ENCODE assay signal across 16 cellular contexts in genomic region chr1:56573311-56573710, GRCh38. TPM values are rescaled to one million over a fixed set of nuclear protein-coding genes. Genes with fewer than 3 reads are reported as not detected.
DNase-seq lines count a peak whose midpoint lies in the region; ATAC-seq and TF ChIP-seq lines count a peak whose summit lies in the region.
"Had no signal": no experiment of that assay in that cellular context is flagged by ENCODE, and none has a peak within 500 bp of the region (broad histone marks: within the 10 kb centered on the region; RNA-seq: fewer than 3 reads in every experiment).

No MANE protein-coding gene starts in this region.

- TF ChIP-seq EP300 in gastroesophageal sphincter (IDR thresholded peaks at IDR 0.05), result no peak

- WGBS in gastroesophageal sphincter (ENCODE audit: low coverage in 1 of 2), 2 donors, result 8 to 24% methylated on average over 4 of the region's 4 CpGs
- 22% methylated on average over 4 of the region's 4 CpGs for WGBS in prostate gland

- no peak for ATAC-seq in PC-3
- no peak for ATAC-seq in gastroesophageal sphincter
- ATAC-seq in HG02981 (IDR thresholded peaks at IDR 0.05; ENCODE audit: unreplicated experiment), result no peak
- ATAC-seq: activated T-helper 17 cell treated with anti-CD3 and anti-CD28 coated beads, Interleukin-2, amount 50 U/mL, for 72 hours; pancreas had no signal

- no peaks in the 10 kb centered on the region for H3K36me3 ChIP-seq in PC-3 (ENCODE audit: low read depth, low read length)
- no peaks in the 10 kb centered on the region for H3K36me3 ChIP-seq in gastroesophageal sphincter
- no peaks in the 10 kb centered on the region for H3K36me3 ChIP-seq in prostate gland
- H3K36me3 ChIP-seq: pancreas, upper lobe of left lung had no signal

- H3K9me2 ChIP-seq in PC-3 (replicated peaks; ENCODE audit: low read length), result no peaks in the 10 kb centered on the region

- peaks cover 97% of the 10 kb centered on the region for H3K79me2 ChIP-seq in PC-3 (ENCODE audit: low read length)

- BruUV-seq in PC-3 (replicated peaks; lab: Mats Ljungman, UMichigan), result no TSS peak

- CTCF ChIA-PET in PC-3 (lab: Charles Lee), result no interaction called here

- H3K4me1 ChIP-seq in PC-3 (ENCODE audit: insufficient read depth, low read length), result peaks cover 72% of the 10 kb centered on the region
- H3K4me1 ChIP-seq in gastroesophageal sphincter, result peaks cover 0 to 99% (median 22%) of the 10 kb centered on the region in 3 donors
- H3K4me1 ChIP-seq in prostate gland (replicated peaks), result peaks cover 8% of the 10 kb centered on the region

- H4K20me1 ChIP-seq in PC-3 (ENCODE audit: low read length), result peaks cover 40% of the 10 kb centered on the region

- H3K9ac ChIP-seq in PC-3 (ENCODE audit: low read length), result no peak overlapping the region
- H3K9ac ChIP-seq: KMS-11 had no signal

- H3K9me3 ChIP-seq in PC-3 (ENCODE audit: low read length) (no peaks in the 10 kb centered on the region), gastroesophageal sphincter (no peaks in the 10 kb centered on the region), prostate gland (no peaks in the 10 kb centered on the region)
- H3K9me3 ChIP-seq: pancreas, upper lobe of left lung had no signal

- H3K4me3 ChIP-seq in PC-3 (ENCODE audit: low read length) (no peak overlapping the region), gastroesophageal sphincter (peak overlapping the region in 1 of 2 donors; percentile 84), prostate gland (peak overlapping the region in 1 of 2 donors; percentile 3)
- H3K4me3 ChIP-seq: pancreas had no signal

- no peak for TF ChIP-seq POLR2A in gastroesophageal sphincter (IDR thresholded peaks at IDR 0.05)
- TF ChIP-seq POLR2A in prostate gland (IDR thresholded peaks at IDR 0.05), result no peak

- H2AFZ ChIP-seq in PC-3 (ENCODE audit: low read length), result no peak overlapping the region

- TF ChIP-seq CTCF in C4-2B (conservative IDR thresholded peaks at IDR 0.05), result no peak
- no peak for TF ChIP-seq CTCF in PC-3 (conservative IDR thresholded peaks at IDR 0.05; ENCODE audit: low read depth, low read length)
- TF ChIP-seq CTCF in gastroesophageal sphincter (IDR thresholded peaks at IDR 0.05), result no peak
- no peak for TF ChIP-seq CTCF in prostate gland (IDR thresholded peaks at IDR 0.05)

- peaks cover 8% of the 10 kb centered on the region for H3F3A ChIP-seq in PC-3 (ENCODE audit: low read length, unreplicated experiment)

- DNase-seq in PC-3 (no peak), prostate gland (ENCODE audit: low spot score) (no peak), SW 1271 (lab: John Stamatoyannopoulos, UW) (no peak), NCI-H526 treated with DMSO at 0.1 percent for 48 hours (lab: John Stamatoyannopoulos, UW) (no peak), D341Med (ENCODE audit: low spot score) (no peak)
- DNase-seq: activated B cell treated with CpG ODN at 0.5 μM for 24 hours; CD4-positive, CD25-positive, alpha-beta regulatory T cell; central memory CD4-positive, alpha-beta T cell; NCI-H2171 treated with DMSO at 0.1 percent for 48 hours; pancreas; upper lobe of left lung had no signal

- intact Hi-C loops in PC-3 (cut with micrococcal nuclease) (loop anchor here (10.0 kb wide), 4 partner anchors 269 to 1099 kb away; no protein-coding TSS in a partner anchor), prostate gland (cut with DNase I) (loop anchor here (10.0 kb wide), 4 partner anchors 99 to 1109 kb away; no protein-coding TSS in a partner anchor)

- H3K27me3 ChIP-seq in PC-3 (ENCODE audit: low read length) (no peaks in the 10 kb centered on the region), gastroesophageal sphincter (no peaks in the 10 kb centered on the region), prostate gland (replicated peaks; ENCODE audit: insufficient read depth) (no peaks in the 10 kb centered on the region)
- H3K27me3 ChIP-seq: pancreas, upper lobe of left lung had no signal

- POLR2A ChIA-PET in PC-3 (lab: Charles Lee; ENCODE audit: unreplicated experiment), result no interaction called here

- peak overlapping the region; percentile 42 for H3K4me2 ChIP-seq in PC-3 (ENCODE audit: low read length)

- H3K27ac ChIP-seq in C4-2B (peak overlapping the region; percentile 25; the same call in 1 of the 2 replicates), PC-3 (ENCODE audit: low read length) (no peak overlapping the region), gastroesophageal sphincter (peak overlapping the region in 3 of 4 donors; percentile 11 to 50 (median 14)), prostate gland (peak overlapping the region; percentile 25 to 30)
- H3K27ac ChIP-seq: KMS-11 had no signal

RNA-seq across cellular contexts. Expression of gene PLPP3, which starts 6.1 kb away (rescaled TPM):
- total RNA-seq in PC-3 (2014; rRNA removed), result 32.8 and 41.0 TPM in 2 replicates
- 100 to 1,000 TPM; 127 to 219 (median 164) TPM for total RNA-seq in gastroesophageal sphincter
- 100 to 1,000 TPM in 1 of 2 donors, 10 to 100 TPM in 1; 40.4 to 107 TPM for total RNA-seq in prostate gland
- total RNA-seq: activated T-helper 17 cell treated with anti-CD3 and anti-CD28 coated beads, Interleukin-2, amount 50 U/mL, for 72 hours; CD4-positive, CD25-positive, alpha-beta regulatory T cell had no signal
